Comparison of ENCODE assay signal across 15 cellular contexts in the genomic region with DNA sequence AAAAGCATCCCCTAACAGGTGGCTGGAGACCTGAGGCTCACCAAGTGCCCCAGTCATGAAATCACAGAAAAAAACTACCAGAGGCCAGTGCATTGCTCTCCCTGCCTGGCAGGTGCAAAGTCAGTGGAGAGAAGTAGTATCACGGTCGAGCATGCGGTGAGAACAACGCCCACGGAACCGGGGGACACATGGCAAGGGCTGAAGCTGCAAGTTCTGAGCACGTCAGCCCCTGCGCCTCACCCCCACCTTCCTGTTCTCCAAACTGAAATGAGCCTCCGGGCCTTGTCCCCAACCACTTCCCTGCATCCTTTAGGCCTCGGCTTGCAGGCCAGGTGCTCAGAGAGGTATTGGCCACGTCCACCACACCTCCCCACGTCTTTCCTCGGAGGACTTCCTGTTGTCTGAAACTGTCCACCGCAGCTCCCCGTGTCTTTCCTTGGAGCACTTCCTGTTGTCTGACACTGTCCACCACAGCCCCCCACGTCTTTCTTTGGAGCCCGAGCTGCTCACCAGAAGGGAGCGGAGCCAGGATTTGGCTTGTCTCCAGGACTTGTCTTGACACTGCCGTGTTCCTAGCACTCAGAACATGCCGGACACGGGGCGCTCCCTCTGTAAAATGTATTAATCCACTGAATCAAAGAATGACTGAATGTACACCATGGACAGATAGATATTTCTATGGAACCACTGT.
"Had no signal": no experiment of that assay in that cellular context is flagged by ENCODE, and none has a peak within 500 bp of the region (broad histone marks: within the 10 kb centered on the region; RNA-seq: fewer than 3 reads in every experiment).

No MANE protein-coding gene starts in this region.

- H3K9me3 Mint-ChIP-seq: activated naive CD8-positive, alpha-beta T cell treated with anti-CD3 and anti-CD28 coated beads, Interleukin-2, amount 10 ng/mL, durations not matched to agents 7 days and 5 days; activated T-helper 17 cell treated with anti-CD3 and anti-CD28 coated beads, Interleukin-2, amount 50 U/mL, for 72 hours; stimulated activated effector memory CD8-positive, alpha-beta T cell treated with anti-CD3 and anti-CD28 coated beads, Interleukin-12 subunit alpha, Interleukin-12 subunit beta, amount 100 ng/mL, for 72 hours; type B pancreatic cell had no signal

- H3K9me3 ChIP-seq: body of pancreas, colonic mucosa, left lung, right lobe of liver, stomach had no signal

- H3K4me1 Mint-ChIP-seq: activated naive CD8-positive, alpha-beta T cell treated with anti-CD3 and anti-CD28 coated beads, Interleukin-2, amount 10 ng/mL, durations not matched to agents 7 days and 5 days; activated T-helper 17 cell treated with anti-CD3 and anti-CD28 coated beads, Interleukin-2, amount 50 U/mL, for 72 hours; stimulated activated effector memory CD8-positive, alpha-beta T cell treated with anti-CD3 and anti-CD28 coated beads, Interleukin-12 subunit alpha, Interleukin-12 subunit beta, amount 100 ng/mL, for 72 hours had no signal

- H3K36me3 Mint-ChIP-seq: activated naive CD8-positive, alpha-beta T cell treated with anti-CD3 and anti-CD28 coated beads, Interleukin-2, amount 10 ng/mL, durations not matched to agents 7 days and 5 days; stimulated activated effector memory CD8-positive, alpha-beta T cell treated with anti-CD3 and anti-CD28 coated beads, Interleukin-12 subunit alpha, Interleukin-12 subunit beta, amount 100 ng/mL, for 72 hours; type B pancreatic cell had no signal

- H3K27ac ChIP-seq: body of pancreas, colonic mucosa, left lung, parathyroid adenoma, right lobe of liver, stomach had no signal

- H3K4me1 ChIP-seq: body of pancreas, colonic mucosa, left lung, parathyroid adenoma, right lobe of liver, stomach had no signal

- DNase-seq: activated naive CD4-positive, alpha-beta T cell treated with Interleukin-2 at 50 U/mL for 16 hours; activated naive CD8-positive, alpha-beta T cell treated with anti-CD3 and anti-CD28 coated beads, Interleukin-2, amount 10 ng/mL, durations not matched to agents 7 days and 5 days; body of pancreas; colonic mucosa; erythroblast; kidney; right lobe of liver; stimulated activated CD4-positive, alpha-beta T cell treated with anti-CD3 and anti-CD28 coated beads, Interleukin-4, amount 100 ng/mL, for 24 hours; stomach had no signal

- H3K9ac ChIP-seq: parathyroid adenoma had no signal

- H2AFZ ChIP-seq: parathyroid adenoma had no signal

- H3K27ac Mint-ChIP-seq: activated naive CD8-positive, alpha-beta T cell treated with anti-CD3 and anti-CD28 coated beads, Interleukin-2, amount 10 ng/mL, durations not matched to agents 7 days and 5 days; activated T-helper 17 cell treated with anti-CD3 and anti-CD28 coated beads, Interleukin-2, amount 50 U/mL, for 72 hours; stimulated activated effector memory CD8-positive, alpha-beta T cell treated with anti-CD3 and anti-CD28 coated beads, Interleukin-12 subunit alpha, Interleukin-12 subunit beta, amount 100 ng/mL, for 72 hours; type B pancreatic cell had no signal

- H3K4me3 Mint-ChIP-seq: activated naive CD8-positive, alpha-beta T cell treated with anti-CD3 and anti-CD28 coated beads, Interleukin-2, amount 10 ng/mL, durations not matched to agents 7 days and 5 days; activated T-helper 17 cell treated with anti-CD3 and anti-CD28 coated beads, Interleukin-2, amount 50 U/mL, for 72 hours; stimulated activated effector memory CD8-positive, alpha-beta T cell treated with anti-CD3 and anti-CD28 coated beads, Interleukin-12 subunit alpha, Interleukin-12 subunit beta, amount 100 ng/mL, for 72 hours had no signal

- H3K27me3 ChIP-seq: body of pancreas, colonic mucosa, left lung, right lobe of liver had no signal

- H3K4me3 ChIP-seq: body of pancreas, colonic mucosa, left lung, right lobe of liver, stomach had no signal

- H3K36me3 ChIP-seq: colonic mucosa, left lung, right lobe of liver, stomach had no signal

- ATAC-seq: activated CD4-positive, CD25-positive, alpha-beta regulatory T cell treated with anti-CD3 and anti-CD28 coated beads, Interleukin-2, amount 50 U/mL, for 24 hours; activated T-helper 17 cell treated with anti-CD3 and anti-CD28 coated beads, Interleukin-2, amount 50 U/mL, for 72 hours; body of pancreas; left lung; right lobe of liver; stimulated activated effector memory CD8-positive, alpha-beta T cell treated with anti-CD3 and anti-CD28 coated beads, Interleukin-12 subunit alpha, Interleukin-12 subunit beta, amount 100 ng/mL, for 72 hours had no signal
